In genomic region chr5:167303582-167303981, GRCh38 we compare ENCODE assay signal across 28 cellular contexts.
"Had no signal": no experiment of that assay in that cellular context is flagged by ENCODE, and none has a peak within 500 bp of the region (broad histone marks: within the 10 kb centered on the region; RNA-seq: fewer than 3 reads in every experiment).

No MANE protein-coding gene starts in this region.

- H3K4me2 ChIP-seq: smooth muscle cell had no signal

- H3K4me3 Mint-ChIP-seq: memory B cell; naive thymus-derived CD4-positive, alpha-beta T cell; nephron; neural progenitor cell; stimulated activated naive CD8-positive, alpha-beta T cell treated with anti-CD3 and anti-CD28 coated beads, Interleukin-15, amount 100 ng/mL, for 72 hours had no signal

- H3K79me2 ChIP-seq: parathyroid adenoma had no signal

- DNase-seq: dermis blood vessel endothelial cell; effector memory CD4-positive, alpha-beta T cell; erythroblast; esophagus squamous epithelium; foreskin melanocyte; hypothalamus; kidney; midbrain; naive thymus-derived CD4-positive, alpha-beta T cell; stimulated activated CD4-positive, alpha-beta T cell treated with anti-CD3 and anti-CD28 coated beads, Interleukin-12 subunit alpha, Interleukin-12 subunit beta, amount 100 ng/mL, for 4 hours; stimulated activated CD4-positive, alpha-beta T cell treated with anti-CD3 and anti-CD28 coated beads, Interleukin-1b, Interleukin-23, amount 100 ng/mL, for 48 hours; stimulated activated CD4-positive, alpha-beta T cell treated with anti-CD3 and anti-CD28 coated beads, Interleukin-4, amount 100 ng/mL, for 1 hour; stimulated activated CD8-positive, alpha-beta memory T cell treated with anti-CD3 and anti-CD28 coated beads, Interleukin-4, amount 100 ng/mL, for 48 hours; stimulated activated naive CD4-positive, alpha-beta T cell; stimulated activated naive CD8-positive, alpha-beta T cell treated with anti-CD3 and anti-CD28 coated beads, Interleukin-15, amount 100 ng/mL, for 72 hours; transverse colon; upper lobe of right lung; uterus had no signal

- H3K9me3 Mint-ChIP-seq: nephron had no signal

- H3K4me1 Mint-ChIP-seq: memory B cell; naive thymus-derived CD4-positive, alpha-beta T cell; nephron; stimulated activated naive CD8-positive, alpha-beta T cell treated with anti-CD3 and anti-CD28 coated beads, Interleukin-15, amount 100 ng/mL, for 72 hours had no signal

- H2AFZ ChIP-seq: neural progenitor cell, parathyroid adenoma had no signal

- H3K4me1 ChIP-seq: esophagus squamous epithelium, parathyroid adenoma, suprapubic skin, transverse colon, upper lobe of right lung, uterus had no signal

- H3K27ac Mint-ChIP-seq: memory B cell; naive thymus-derived CD4-positive, alpha-beta T cell; nephron; progenitor cell of endocrine pancreas had no signal

- H3K9me3 ChIP-seq: esophagus squamous epithelium, suprapubic skin, transverse colon, upper lobe of right lung, uterus had no signal

- H3K9ac ChIP-seq: neural progenitor cell, parathyroid adenoma had no signal

- H3K27me3 ChIP-seq: neural progenitor cell, suprapubic skin, transverse colon, upper lobe of right lung, uterus had no signal

- H3K36me3 Mint-ChIP-seq: memory B cell; naive thymus-derived CD4-positive, alpha-beta T cell; neural progenitor cell had no signal

- H3K27me3 Mint-ChIP-seq: memory B cell; naive thymus-derived CD4-positive, alpha-beta T cell; stimulated activated naive CD8-positive, alpha-beta T cell treated with anti-CD3 and anti-CD28 coated beads, Interleukin-15, amount 100 ng/mL, for 72 hours had no signal

- ATAC-seq: left lobe of liver; naive thymus-derived CD4-positive, alpha-beta T cell; sciatic nerve; stimulated activated naive CD8-positive, alpha-beta T cell treated with anti-CD3 and anti-CD28 coated beads, Interleukin-15, amount 100 ng/mL, for 72 hours; upper lobe of right lung had no signal

- H3K27ac ChIP-seq: coronary artery, esophagus squamous epithelium, neural progenitor cell, parathyroid adenoma, suprapubic skin, transverse colon, upper lobe of right lung, uterus had no signal
